Comparison of ENCODE assay signal across 11 cellular contexts in the genomic region with DNA sequence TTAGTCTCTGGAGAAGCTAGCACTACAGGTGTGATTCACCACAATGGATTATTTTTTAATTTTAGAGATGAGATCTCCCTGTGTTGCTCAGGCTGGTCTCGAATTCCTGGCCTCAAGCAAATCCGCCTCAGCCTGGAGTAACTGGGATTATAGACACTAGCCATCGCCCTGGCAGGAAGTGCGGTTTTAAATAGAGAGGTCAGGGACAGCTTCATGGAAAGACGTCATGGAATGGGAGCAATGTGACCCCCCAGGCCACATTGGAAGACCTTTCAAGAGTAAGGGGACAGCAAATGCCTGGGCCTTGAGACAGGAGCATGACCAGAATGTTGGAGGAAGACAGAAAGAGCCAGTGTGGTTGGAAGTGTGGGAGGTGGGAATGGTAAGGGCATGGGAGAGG. TPM values are rescaled to one million over a fixed set of nuclear protein-coding genes. Genes with fewer than 3 reads are reported as not detected.
DNase-seq lines count a peak whose midpoint lies in the region; ATAC-seq, FAIRE-seq and TF ChIP-seq lines count a peak whose summit lies in the region.
"Had no signal": no experiment of that assay in that cellular context is flagged by ENCODE, and none has a peak within 500 bp of the region (broad histone marks: within the 10 kb centered on the region; RNA-seq: fewer than 3 reads in every experiment).

No MANE protein-coding gene starts in this region.

- no peaks in the 10 kb centered on the region for H3K79me2 ChIP-seq in GM23338 (replicated peaks; ENCODE audit: insufficient read depth)
- H3K79me2 ChIP-seq in mesendoderm (ENCODE audit: control insufficient read depth, insufficient read depth, low read length), result no peaks in the 10 kb centered on the region

- ATAC-seq in A549 (no peak), GM23338 (no peak), HG03135 (IDR thresholded peaks at IDR 0.05; ENCODE audit: unreplicated experiment) (no peak)
- ATAC-seq in activated naive CD8-positive, alpha-beta T cell treated with anti-CD3 and anti-CD28 coated beads, Interleukin-2, amount 10 ng/mL, durations not matched to agents 7 days and 5 days (ENCODE audit: low read depth), result no peak

- CTCF ChIA-PET in A549 (lab: Yijun Ruan, JAX), result no interaction called here

- H2AFZ ChIP-seq in GM23338, result no peak overlapping the region

- no peak overlapping the region for H3K23ac ChIP-seq in mesendoderm (ENCODE audit: low read length)

- peaks cover 55% of the 10 kb centered on the region for H3K4me1 ChIP-seq in A549
- H3K4me1 ChIP-seq in GM23338 (ENCODE audit: insufficient read depth), result peaks cover 31% of the 10 kb centered on the region
- H3K4me1 ChIP-seq in mesendoderm (ENCODE audit: control insufficient read depth, low read depth, low read length), result peaks cover 2% of the 10 kb centered on the region

- H3K36me3 ChIP-seq in GM23338 (ENCODE audit: insufficient read depth) (peaks cover under 1% of the 10 kb centered on the region; the same call in 1 of the 2 replicates), mesendoderm (ENCODE audit: control insufficient read depth, insufficient read depth, low read length) (no peaks in the 10 kb centered on the region)

- H2BK5ac ChIP-seq in mesendoderm (ENCODE audit: low read length), result no peak overlapping the region

- H3F3A ChIP-seq in GM23338 (replicated peaks; ENCODE audit: low read depth), result peaks cover 36% of the 10 kb centered on the region

- peak overlapping the region; percentile 87 to 92; a peak in 5 of 6 replicates for H3K27ac ChIP-seq in A549
- H3K27ac ChIP-seq in GM23338 (ENCODE audit: low read depth), result peak overlapping the region; percentile 87
- H3K27ac ChIP-seq in mesendoderm (ENCODE audit: low read depth, low read length), result no peak overlapping the region

- H3K4ac ChIP-seq in mesendoderm (ENCODE audit: low read depth, low read length), result no peak overlapping the region

- peaks cover 32% of the 10 kb centered on the region for H3K36me3 Mint-ChIP-seq in GM23338 (ENCODE audit: low read depth)
- H3K36me3 Mint-ChIP-seq in activated naive CD8-positive, alpha-beta T cell treated with anti-CD3 and anti-CD28 coated beads, Interleukin-2, amount 10 ng/mL, durations not matched to agents 7 days and 5 days, result peaks cover 33% of the 10 kb centered on the region

- TF ChIP-seq EP300 in A549 (IDR thresholded peaks at IDR 0.05), result no peak

- peaks cover 24% of the 10 kb centered on the region for H4K20me1 ChIP-seq in GM23338 (replicated peaks; ENCODE audit: insufficient read depth)

- FAIRE-seq in A549 (lab: Jason Lieb, UNC), result no peak
- FAIRE-seq: GM19239 had no signal

- peaks cover 44% of the 10 kb centered on the region for H3K4me1 Mint-ChIP-seq in GM23338
- H3K4me1 Mint-ChIP-seq in activated naive CD8-positive, alpha-beta T cell treated with anti-CD3 and anti-CD28 coated beads, Interleukin-2, amount 10 ng/mL, durations not matched to agents 7 days and 5 days, result peaks cover 56% of the 10 kb centered on the region

- no peak overlapping the region for H4K5ac ChIP-seq in mesendoderm (ENCODE audit: low read length)

- H3K4me2 ChIP-seq in A549 (peak overlapping the region; percentile 81; the same call in 1 of the 3 replicates), GM23338 (peak overlapping the region; percentile 15; the same call in 1 of the 2 replicates), mesendoderm (ENCODE audit: low read length) (no peak overlapping the region)

- H3K27ac Mint-ChIP-seq in GM23338, result peak overlapping the region; percentile 87
- peak overlapping the region; percentile 100 for H3K27ac Mint-ChIP-seq in activated naive CD8-positive, alpha-beta T cell treated with anti-CD3 and anti-CD28 coated beads, Interleukin-2, amount 10 ng/mL, durations not matched to agents 7 days and 5 days

- no peak overlapping the region for H2BK15ac ChIP-seq in mesendoderm (replicated peaks; ENCODE audit: low read depth)

- H3K9ac ChIP-seq in mesendoderm (ENCODE audit: low read length), result no peak overlapping the region

- TF ChIP-seq POLR2A in A549 (IDR thresholded peaks at IDR 0.05; ENCODE audit: low read length), result no peak

- TF ChIP-seq CTCF in A549 (IDR thresholded peaks at IDR 0.05) (no peak), GM23338 (conservative IDR thresholded peaks at IDR 0.05; ENCODE audit: low read depth in 2 of 2) (no peak), GM10266 (IDR thresholded peaks at IDR 0.05; ENCODE audit: control insufficient read depth, insufficient read depth, low read depth, missing control alignments) (no peak)

- DNase-seq in A549 (ENCODE audit: low read depth in 1 of 2, low spot score in 1 of 2) (no peak), GM23338 (ENCODE audit: low spot score) (no peak), mesendoderm (peak; percentile 51), NCI-H2029 (lab: John Stamatoyannopoulos, UW) (no peak), GM10266 (ENCODE audit: extremely low spot score) (no peak), T1000 (lab: John Stamatoyannopoulos, UW) (no peak)
- DNase-seq in activated naive CD8-positive, alpha-beta T cell treated with anti-CD3 and anti-CD28 coated beads, Interleukin-2, amount 10 ng/mL, durations not matched to agents 7 days and 5 days, result peak; percentile 26
- DNase-seq: hypothalamus, nucleus accumbens had no signal

- H3K9me2 ChIP-seq in GM23338 (ENCODE audit: insufficient read depth), result no peaks in the 10 kb centered on the region

- H3K27me3 ChIP-seq in GM23338 (ENCODE audit: insufficient read depth) (no peaks in the 10 kb centered on the region), mesendoderm (ENCODE audit: insufficient read depth, low read length, poor library complexity) (no peaks in the 10 kb centered on the region)

- no peak for TF ChIP-seq RAD21 in A549 (conservative IDR thresholded peaks at IDR 0.05 in 1 of 2, IDR thresholded peaks at IDR 0.05 in 1 of 2)

- 87% methylated on average over 5 of the region's 5 CpGs for WGBS in A549 (ENCODE audit: missing lambda C conversion rate)
- no CpG with 5 or more reads among the region's 5 CpGs for WGBS in mesendoderm (ENCODE audit: extremely low coverage, insufficient coverage, low lambda C conversion rate)

- peaks cover under 1% of the 10 kb centered on the region for H3K79me1 ChIP-seq in mesendoderm (ENCODE audit: low read length)

- H2AK5ac ChIP-seq in mesendoderm (ENCODE audit: low read length), result no peak overlapping the region

- no peaks in the 10 kb centered on the region for H3K9me3 Mint-ChIP-seq in GM23338
- H3K9me3 Mint-ChIP-seq in activated naive CD8-positive, alpha-beta T cell treated with anti-CD3 and anti-CD28 coated beads, Interleukin-2, amount 10 ng/mL, durations not matched to agents 7 days and 5 days, result no peaks in the 10 kb centered on the region

- no peak overlapping the region; the same call in 2 of the 3 replicates for H3K4me3 Mint-ChIP-seq in GM23338
- peak overlapping the region; percentile 98 for H3K4me3 Mint-ChIP-seq in activated naive CD8-positive, alpha-beta T cell treated with anti-CD3 and anti-CD28 coated beads, Interleukin-2, amount 10 ng/mL, durations not matched to agents 7 days and 5 days

- H3K4me3 ChIP-seq in A549, result no peak overlapping the region
- H3K4me3 ChIP-seq in GM23338, result no peak overlapping the region
- no peak overlapping the region for H3K4me3 ChIP-seq in mesendoderm (ENCODE audit: low read length)

- no peaks in the 10 kb centered on the region for H3K9me3 ChIP-seq in A549

- H2BK120ac ChIP-seq in mesendoderm (ENCODE audit: low read depth, low read length), result no peak overlapping the region

- no peak overlapping the region for H3K56ac ChIP-seq in mesendoderm (ENCODE audit: low read length)

- no peak overlapping the region for H4K8ac ChIP-seq in mesendoderm (ENCODE audit: low read depth, low read length)

- no peak overlapping the region for H3K18ac ChIP-seq in mesendoderm (ENCODE audit: low read length)

- POLR2A ChIA-PET in A549 (lab: Yijun Ruan, JAX), result interaction anchor here (1.1 kb wide), 1 partner anchor 15 kb away, joined by 3 read pairs; no protein-coding TSS in a partner anchor
- POLR2A ChIA-PET in activated naive CD8-positive, alpha-beta T cell treated with anti-CD3 and anti-CD28 coated beads, Interleukin-2, amount 10 ng/mL, durations not matched to agents 7 days and 5 days (lab: Charles Lee), result interaction anchor here (1.0 to 2.8 kb wide), 2 partner anchors 15 to 18 kb away, joined by 3 to 21 read pairs; a partner anchor contains a TSS

- peaks cover 15% of the 10 kb centered on the region for H3K27me3 Mint-ChIP-seq in GM23338 (ENCODE audit: insufficient read depth, low read depth, poor library complexity)
- H3K27me3 Mint-ChIP-seq in activated naive CD8-positive, alpha-beta T cell treated with anti-CD3 and anti-CD28 coated beads, Interleukin-2, amount 10 ng/mL, durations not matched to agents 7 days and 5 days, result no peaks in the 10 kb centered on the region

TF ChIP-seq in GM23338, 12 proteins besides CTCF, POLR2A, EP300 and RAD21:
- TF ChIP-seq POLR2AphosphoS5 (IDR thresholded peaks at IDR 0.05; ENCODE audit: low read depth) (0 out of 2 replicates have a peak, but pooled peaks have one; percentile 18), STAT1 (IDR thresholded peaks at IDR 0.05; ENCODE audit: unreplicated experiment) (no peak), ZNF331 (CRISPR knock-in tag; IDR thresholded peaks at IDR 0.05; ENCODE audit: low read depth) (no peak), NANOG (IDR thresholded peaks at IDR 0.05; ENCODE audit: borderline replicate concordance) (no peak)

RNA-seq across cellular contexts. Expression of a gene that starts 2.2 kb away (rescaled TPM):
- 47.4 and 65.8 TPM in 2 replicates for polyA plus RNA-seq in A549 (2011; rRNA removed)
- 29.1 and 29.9 TPM in 2 replicates for polyA plus RNA-seq in A549 (2012; cell fraction: cytosol; rRNA removed)
- polyA plus RNA-seq in A549 (2012; cell fraction: nucleus; rRNA removed), result 19.6 and 26.9 TPM in 2 replicates
- 6.1 to 10.5 TPM (median 7.2 TPM) in 3 replicates for polyA plus RNA-seq in A549 (2017; fragmentation: RNase III; extraction: RNeasy Plus Mini Kit Qiagen cat#74134 plus additional on column Dnase treatment)
- 17.5 and 24.0 TPM in 2 replicates for polyA minus RNA-seq in A549 (2011; rRNA and poly(A)+ RNA removed)
- total RNA-seq in GM23338 (2014; rRNA removed; shearing (Covaris generic)), result 1.1 and 3.7 TPM in 2 replicates
- polyA plus RNA-seq in GM23338 (2016; fragmentation: Nextera tagmentation; extraction: Ambion mirVana), result 3.2 and 4.9 TPM in 2 replicates
- 100 to 1,000 TPM; 209 to 215 TPM for total RNA-seq in activated naive CD8-positive, alpha-beta T cell treated with anti-CD3 and anti-CD28 coated beads, Interleukin-2, amount 10 ng/mL, durations not matched to agents 7 days and 5 days
- polyA plus RNA-seq in mesendoderm (2013, experiment 1 of 2), result 2.1 TPM
- polyA plus RNA-seq in mesendoderm (2013, experiment 2 of 2), result 2.6 TPM

RNA-seq across cellular contexts. Expression of a gene that starts 15.5 kb away (rescaled TPM):
- polyA plus RNA-seq in A549 (2011; rRNA removed) (74.9 and 81.7 TPM in 2 replicates), A549 (2017; fragmentation: RNase III; extraction: RNeasy Plus Mini Kit Qiagen cat#74134 plus additional on column Dnase treatment) (57.2 to 65.5 TPM (median 62.9 TPM) in 3 replicates), GM23338 (2016; fragmentation: Nextera tagmentation; extraction: Ambion mirVana) (76.6 and 82.3 TPM in 2 replicates)
- polyA plus RNA-seq in A549 (2012; cell fraction: cytosol; rRNA removed), result 53.3 and 68.6 TPM in 2 replicates
- 128 and 155 TPM in 2 replicates for polyA plus RNA-seq in A549 (2012; cell fraction: nucleus; rRNA removed)
- 129 and 164 TPM in 2 replicates for polyA minus RNA-seq in A549 (2011; rRNA and poly(A)+ RNA removed)
- total RNA-seq in GM23338 (2014; rRNA removed; shearing (Covaris generic)), result 218 and 220 TPM in 2 replicates
- total RNA-seq in activated naive CD8-positive, alpha-beta T cell treated with anti-CD3 and anti-CD28 coated beads, Interleukin-2, amount 10 ng/mL, durations not matched to agents 7 days and 5 days, result 10 to 100 TPM; 38.2 to 42.5 TPM
- 53.8 TPM for polyA plus RNA-seq in mesendoderm (2013, experiment 1 of 2)
- polyA plus RNA-seq in mesendoderm (2013, experiment 2 of 2), result 56.0 TPM

Comparison
In these comparisons a context has a peak if more than half of its experiments do, and no peak if none do; other contexts are left out.
1. DNase-seq: peak in activated naive CD8-positive, alpha-beta T cell treated with anti-CD3 and anti-CD28 coated beads, Interleukin-2, amount 10 ng/mL, durations not matched to agents 7 days and 5 days (single experiment) and mesendoderm (single experiment); none in A549 (0 of 2), GM23338 (single experiment), NCI-H2029 (single experiment), GM10266 (single experiment) and T1000 (single experiment).
2. RNA of a gene that starts 2.2 kb away (total RNA-seq): 209 to 215 TPM in activated naive CD8-positive, alpha-beta T cell treated with anti-CD3 and anti-CD28 coated beads, Interleukin-2, amount 10 ng/mL, durations not matched to agents 7 days and 5 days; 1.1 to 3.7 TPM in GM23338; every median in the first group is over 10 times any median in the second.